10 cellular contexts compared by ENCODE assay signal in the genomic region with DNA sequence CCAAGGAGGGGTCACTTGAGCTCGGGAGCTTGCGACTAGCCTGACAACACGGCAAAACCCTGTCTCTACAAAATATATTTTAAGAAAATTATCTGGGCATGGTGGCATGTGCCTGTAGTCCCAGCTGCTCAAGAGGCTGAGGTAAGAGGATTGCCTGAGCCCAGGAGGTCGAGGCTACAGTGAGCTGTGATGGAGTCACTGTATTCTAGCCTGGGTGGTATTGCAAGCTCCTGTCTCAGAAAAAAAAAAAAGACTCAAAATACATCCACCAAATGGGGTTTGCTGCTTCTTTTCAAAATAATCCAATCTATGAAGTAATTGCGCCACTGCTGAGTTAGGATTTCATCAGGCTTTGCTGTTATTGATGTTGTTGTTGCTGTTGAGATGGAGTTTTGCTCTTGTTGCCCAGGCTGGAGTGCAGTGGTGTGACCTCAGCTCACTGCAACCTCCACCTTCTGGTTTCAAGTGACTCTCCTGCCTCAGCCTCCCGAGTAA. TPM values are rescaled to one million over a fixed set of nuclear protein-coding genes. Genes with fewer than 3 reads are reported as not detected.
DNase-seq lines count a peak whose midpoint lies in the region; ATAC-seq, FAIRE-seq and TF ChIP-seq lines count a peak whose summit lies in the region.
"Had no signal": no experiment of that assay in that cellular context is flagged by ENCODE, and none has a peak within 500 bp of the region (broad histone marks: within the 10 kb centered on the region; RNA-seq: fewer than 3 reads in every experiment).

No MANE protein-coding gene starts in this region.

- H3K27me3 ChIP-seq in DND-41 (ENCODE audit: insufficient read depth, low read length, poor library complexity) (no peaks in the 10 kb centered on the region), Panc1 (ENCODE audit: control insufficient read depth, insufficient read depth, low read length) (no peaks in the 10 kb centered on the region), endothelial cell of umbilical vein (ENCODE audit: control insufficient read depth in 2 of 2, insufficient read depth in 2 of 2, low read length in 2 of 2) (no peaks in the 10 kb centered on the region)

- H3K9ac ChIP-seq in DND-41 (ENCODE audit: low read depth, low read length) (no peak overlapping the region), endothelial cell of umbilical vein (replicated peaks; ENCODE audit: extremely low read depth, insufficient read depth, low read length) (peak overlapping the region; percentile 91)

- no peak for FAIRE-seq in endothelial cell of umbilical vein (lab: Jason Lieb, UNC)

- H3K4me3 Mint-ChIP-seq in mesothelial cell of epicardium = no peak overlapping the region

- no peak for DNase-seq in DND-41
- DNase-seq in Panc1 (ENCODE audit: low read depth, low spot score) = no peak
- DNase-seq in endothelial cell of umbilical vein (ENCODE audit: low read depth, low spot score) = no peak
- DNase-seq in sciatic nerve (ENCODE audit: low spot score) = no peak
- DNase-seq in islet precursor cell = no peak
- no peak for DNase-seq in mesothelial cell of epicardium (ENCODE audit: low spot score in 2 of 2, unreplicated experiment in 2 of 2)
- DNase-seq in activated T-cell treated with anti-CD3 and anti-CD28 coated beads, Interleukin-2, amount 50 U/mL, for 1 hour = no peak
- DNase-seq: hippocampal formation; stimulated activated CD4-positive, alpha-beta T cell treated with anti-CD3 and anti-CD28 coated beads, Interleukin-2, amount 100 ng/mL, for 48 hours had no signal

- H3K9me3 Mint-ChIP-seq in mesothelial cell of epicardium = no peaks in the 10 kb centered on the region

- H3K4me3 ChIP-seq in DND-41 (ENCODE audit: low read depth in 1 of 2, low read length in 2 of 2) (no peak overlapping the region), Panc1 (ENCODE audit: low read depth in 2 of 2, low read length in 2 of 2) (no peak overlapping the region), endothelial cell of umbilical vein (replicated peaks in 1 of 3; ENCODE audit: insufficient read depth in 1 of 3, low read depth in 1 of 3, low read length in 3 of 3) (no peak overlapping the region)

- H3K4me2 ChIP-seq in DND-41 (ENCODE audit: insufficient read depth, low read length) = no peak overlapping the region
- peak overlapping the region; percentile 53 for H3K4me2 ChIP-seq in endothelial cell of umbilical vein (ENCODE audit: insufficient read depth, low read length)

- CTCF ChIA-PET in Panc1 (lab: Charles Lee) (interaction anchor here (0.8 kb wide), 1 partner anchor 10 kb away, joined by 3 read pairs; no protein-coding TSS in a partner anchor), endothelial cell of umbilical vein (lab: Charles Lee) (interaction anchor here (1.0 to 2.9 kb wide), 5 partner anchors 12 to 364 kb away, joined by 3 to 35 read pairs (median 5); partner anchors contain the start of gene VIM)

- TF ChIP-seq POLR2A in endothelial cell of umbilical vein (IDR thresholded peaks at IDR 0.05; ENCODE audit: low read depth, low read length) = no peak

- H3K27ac ChIP-seq in DND-41 (ENCODE audit: low read length) = peak overlapping the region; percentile 27; the same call in 1 of the 2 replicates
- peak overlapping the region; percentile 99 for H3K27ac ChIP-seq in Panc1 (ENCODE audit: low read length)
- H3K27ac ChIP-seq in endothelial cell of umbilical vein (ENCODE audit: insufficient read depth, low read depth, low read length) = peak overlapping the region; percentile 99

- H3K36me3 ChIP-seq in DND-41 (ENCODE audit: insufficient read depth, low read length) (no peaks in the 10 kb centered on the region), Panc1 (ENCODE audit: control insufficient read depth, insufficient read depth, low read length) (no peaks in the 10 kb centered on the region), endothelial cell of umbilical vein (ENCODE audit: control insufficient read depth in 2 of 2, extremely low read depth in 1 of 2, insufficient read depth in 2 of 2, low read length in 2 of 2) (no peaks in the 10 kb centered on the region)

- dilution Hi-C loops in endothelial cell of umbilical vein (cut with MboI; ENCODE audit: extremely low pct_ligation_motif_present, low sequenced_read_pairs) = no loop called here

- POLR2A ChIA-PET in Panc1 (lab: Charles Lee) = interaction anchor here (0.6 to 0.9 kb wide), 3 partner anchors 10 to 14 kb away, joined by 3 to 7 read pairs (median 5); no protein-coding TSS in a partner anchor
- POLR2A ChIA-PET in endothelial cell of umbilical vein (lab: Charles Lee) = interaction anchor here (2.0 to 2.5 kb wide), 2 partner anchors 12 to 16 kb away, joined by 5 to 21 read pairs; partner anchors contain the start of gene VIM

- no peaks in the 10 kb centered on the region for H3K9me1 ChIP-seq in endothelial cell of umbilical vein (replicated peaks; ENCODE audit: control insufficient read depth, extremely low read depth, insufficient read depth, low read length)

- no peak overlapping the region for H3K27ac Mint-ChIP-seq in mesothelial cell of epicardium

- intact Hi-C loops in Panc1 (cut with micrococcal nuclease; ENCODE audit: unreplicated experiment) (no loop called here), endothelial cell of umbilical vein (cut with micrococcal nuclease) (loop anchor here (1.0 kb wide), 10 partner anchors 11 to 326 kb away; partner anchors contain the start of genes TRDMT1 and VIM), sciatic nerve (cut with DNase I) (no loop called here)

- H3K79me2 ChIP-seq in DND-41 (ENCODE audit: insufficient read depth, low read length) (no peaks in the 10 kb centered on the region), endothelial cell of umbilical vein (ENCODE audit: control insufficient read depth, insufficient read depth, low read length) (no peaks in the 10 kb centered on the region)

- H3K4me1 ChIP-seq in DND-41 (ENCODE audit: insufficient read depth, low read length) (peaks cover 9% of the 10 kb centered on the region), Panc1 (ENCODE audit: control insufficient read depth, insufficient read depth, low read length) (peaks cover 59% of the 10 kb centered on the region), endothelial cell of umbilical vein (ENCODE audit: control insufficient read depth, extremely low read depth, insufficient read depth, low read length) (peaks cover 33% of the 10 kb centered on the region)

- H2AFZ ChIP-seq in DND-41 (ENCODE audit: low read depth, low read length) (no peak overlapping the region), endothelial cell of umbilical vein (ENCODE audit: low read depth, low read length) (peak overlapping the region; percentile 8)

- in situ Hi-C loops in Panc1 (cut with HindIII; ENCODE audit: low pct_unique_long_range_greater_than_20kb, low sequenced_read_pairs) = no loop called here

- BruUV-seq in Panc1 (replicated peaks; lab: Mats Ljungman, UMichigan) (no TSS peak), endothelial cell of umbilical vein (replicated peaks; lab: Mats Ljungman, UMichigan) (no TSS peak)

- no peaks in the 10 kb centered on the region for H3K27me3 Mint-ChIP-seq in mesothelial cell of epicardium (ENCODE audit: low read depth)

- H3K4me1 Mint-ChIP-seq in mesothelial cell of epicardium = peaks cover 33% of the 10 kb centered on the region

- H3K9me3 ChIP-seq in DND-41 (ENCODE audit: insufficient read depth, low read length, severe bottlenecking) (no peaks in the 10 kb centered on the region), Panc1 (ENCODE audit: control insufficient read depth, insufficient read depth, low read depth, low read length) (no peaks in the 10 kb centered on the region), endothelial cell of umbilical vein (replicated peaks; ENCODE audit: control insufficient read depth, insufficient read depth, low read length) (no peaks in the 10 kb centered on the region)

- H4K20me1 ChIP-seq in DND-41 (ENCODE audit: insufficient read depth, low read length) = no peaks in the 10 kb centered on the region
- no peaks in the 10 kb centered on the region for H4K20me1 ChIP-seq in endothelial cell of umbilical vein (replicated peaks; ENCODE audit: control insufficient read depth, extremely low read depth, insufficient read depth, low read length)

- no peaks in the 10 kb centered on the region for H3K36me3 Mint-ChIP-seq in mesothelial cell of epicardium

- TF ChIP-seq CTCF in DND-41 (IDR thresholded peaks at IDR 0.05; ENCODE audit: borderline replicate concordance, extremely low read depth, low read length, poor library complexity, severe bottlenecking) (no peak), Panc1 (IDR thresholded peaks at IDR 0.05) (no peak), endothelial cell of umbilical vein (IDR thresholded peaks at IDR 0.05; ENCODE audit: extremely low read depth in 1 of 2, insufficient read depth in 1 of 2, low read depth in 1 of 2, low read length in 2 of 2) (no peak), mesothelial cell of epicardium (IDR thresholded peaks at IDR 0.05; ENCODE audit: unreplicated experiment) (no peak)

- ATAC-seq in DND-41 (ENCODE audit: insufficient read depth, low read depth) (no peak), Panc1 (no peak), sciatic nerve (peak; percentile 9), GM18909 (IDR thresholded peaks at IDR 0.05; ENCODE audit: poor library complexity, unreplicated experiment) (no peak)

RNA-seq across cellular contexts. Expression of gene VIM, which starts 11.1 kb away (rescaled TPM):
- total RNA-seq in Panc1 (2021; ENCODE audit: unreplicated experiment) (3,436 TPM), endothelial cell of umbilical vein (5,754 and 5,781 TPM in 2 replicates), sciatic nerve (4,253 TPM), mesothelial cell of epicardium (1,386 to 1,516 TPM (median 1,481 TPM) in 3 replicates)
- 3,712 TPM for polyA plus RNA-seq in Panc1 (2012; ENCODE audit: insufficient read length)
- 5,699 and 8,361 TPM in 2 replicates for polyA plus RNA-seq in endothelial cell of umbilical vein
- polyA plus RNA-seq in endothelial cell of umbilical vein (2011; cell fraction: cytosol; rRNA removed) = 5,912 and 6,029 TPM in 2 replicates
- 4,094 and 4,300 TPM in 2 replicates for polyA plus RNA-seq in endothelial cell of umbilical vein (2011; cell fraction: nucleus; rRNA removed)
- polyA plus RNA-seq in endothelial cell of umbilical vein (2012) = 4,943 and 4,968 TPM in 2 replicates
- 4,544 and 4,712 TPM in 2 replicates for polyA minus RNA-seq in endothelial cell of umbilical vein
- 370 TPM for polyA minus RNA-seq in endothelial cell of umbilical vein (2011; cell fraction: cytosol; rRNA and poly(A)+ RNA removed)
- 1,556 and 2,259 TPM in 2 replicates for polyA minus RNA-seq in endothelial cell of umbilical vein (2011; cell fraction: nucleus; rRNA and poly(A)+ RNA removed)

RNA-seq across cellular contexts. Expression of gene TRDMT1, which starts 15.5 kb away (rescaled TPM):
- 7.6 TPM for total RNA-seq in Panc1 (2021; ENCODE audit: unreplicated experiment)
- 2.4 TPM for polyA plus RNA-seq in Panc1 (2012; ENCODE audit: insufficient read length)
- 12.3 and 15.2 TPM in 2 replicates for total RNA-seq in endothelial cell of umbilical vein
- 10.0 and 15.3 TPM in 2 replicates for polyA plus RNA-seq in endothelial cell of umbilical vein
- 5.1 and 5.2 TPM in 2 replicates for polyA plus RNA-seq in endothelial cell of umbilical vein (2011; cell fraction: cytosol; rRNA removed)
- 11.3 and 14.3 TPM in 2 replicates for polyA plus RNA-seq in endothelial cell of umbilical vein (2011; cell fraction: nucleus; rRNA removed)
- polyA plus RNA-seq in endothelial cell of umbilical vein (2012) = 3.5 and 6.1 TPM in 2 replicates
- polyA minus RNA-seq in endothelial cell of umbilical vein = 15.6 and 18.2 TPM in 2 replicates
- polyA minus RNA-seq in endothelial cell of umbilical vein (2011; cell fraction: cytosol; rRNA and poly(A)+ RNA removed) = 2.0 TPM
- polyA minus RNA-seq in endothelial cell of umbilical vein (2011; cell fraction: nucleus; rRNA and poly(A)+ RNA removed) = 52.0 and 59.3 TPM in 2 replicates
- 13.2 TPM for total RNA-seq in sciatic nerve
- 8.2 to 12.3 TPM (median 8.6 TPM) in 3 replicates for total RNA-seq in mesothelial cell of epicardium

Comparison
In these comparisons a context has a peak if more than half of its experiments do, and no peak if none do; other contexts are left out.
1. H3K27ac ChIP-seq: peak in every context shown above with its lines; median percentile 99 in Panc1; 99 in endothelial cell of umbilical vein; 27 in DND-41.